In genomic region chr10:77304192-77304591, GRCh38 we compare ENCODE assay signal across 24 cellular contexts.
DNase-seq lines count a peak whose midpoint lies in the region; ATAC-seq and TF ChIP-seq lines count a peak whose summit lies in the region.
"Had no signal": no experiment of that assay in that cellular context is flagged by ENCODE, and none has a peak within 500 bp of the region (broad histone marks: within the 10 kb centered on the region; RNA-seq: fewer than 3 reads in every experiment).

No MANE protein-coding gene starts in this region.

- no peak overlapping the region for H3K4me3 ChIP-seq in HEK293 (ENCODE audit: low read depth, low read length)
- no peak overlapping the region for H3K4me3 ChIP-seq in Panc1 (ENCODE audit: low read depth in 2 of 2, low read length in 2 of 2)
- H3K4me3 ChIP-seq in naive thymus-derived CD4-positive, alpha-beta T cell (ENCODE audit: low read length) = no peak overlapping the region
- no peak overlapping the region for H3K4me3 ChIP-seq in coronary artery
- H3K4me3 ChIP-seq: A549; BLaER1 treated with 17β-estradiol and CSF1 and Interleukin-3, amounts not matched to agents 10 nM and 100 nM had no signal

- H3K4me1 Mint-ChIP-seq in naive thymus-derived CD4-positive, alpha-beta T cell = no peaks in the 10 kb centered on the region
- H3K4me1 Mint-ChIP-seq: B cell; CD14-positive monocyte; CD4-positive, alpha-beta memory T cell; CD4-positive, CD25-positive, alpha-beta regulatory T cell; CD8-positive, alpha-beta memory T cell had no signal

- H3K36me3 ChIP-seq in HEK293 (ENCODE audit: control insufficient read depth in 2 of 2, insufficient read depth in 1 of 2, low read length in 2 of 2) (no peaks in the 10 kb centered on the region), Panc1 (ENCODE audit: control insufficient read depth, insufficient read depth, low read length) (no peaks in the 10 kb centered on the region)
- H3K36me3 ChIP-seq in naive thymus-derived CD4-positive, alpha-beta T cell (ENCODE audit: control insufficient read depth in 2 of 3, insufficient read depth in 3 of 3, low read length in 3 of 3) = no peaks in the 10 kb centered on the region

- no peak overlapping the region for H3K4me3 Mint-ChIP-seq in naive thymus-derived CD4-positive, alpha-beta T cell
- H3K4me3 Mint-ChIP-seq: B cell; CD14-positive monocyte; CD4-positive, alpha-beta memory T cell; CD4-positive, CD25-positive, alpha-beta regulatory T cell; CD8-positive, alpha-beta memory T cell had no signal

- ATAC-seq in Panc1 (no peak), HG03571 (IDR thresholded peaks at IDR 0.05; ENCODE audit: unreplicated experiment) (no peak)
- no peak for ATAC-seq in naive thymus-derived CD4-positive, alpha-beta T cell
- ATAC-seq: A549 had no signal

- peaks cover 0 to 9% (median 6%) of the 10 kb centered on the region in 11 donors for H3K9me3 Mint-ChIP-seq in naive thymus-derived CD4-positive, alpha-beta T cell

- no peaks in the 10 kb centered on the region for H3K27me3 ChIP-seq in Panc1 (ENCODE audit: control insufficient read depth, insufficient read depth, low read length)
- no peaks in the 10 kb centered on the region for H3K27me3 ChIP-seq in naive thymus-derived CD4-positive, alpha-beta T cell (ENCODE audit: control insufficient read depth in 2 of 2, insufficient read depth in 2 of 2, low read length in 2 of 2)
- H3K27me3 ChIP-seq: BLaER1 treated with 17β-estradiol and CSF1 and Interleukin-3, amounts not matched to agents 10 nM and 100 nM had no signal

- CTCF ChIA-PET in HEK293 (lab: Yijun Ruan, JAX) = interaction anchor here (1.2 kb wide), 1 partner anchor 130 kb away, joined by 3 read pairs; no protein-coding TSS in a partner anchor
- CTCF ChIA-PET in Panc1 (lab: Charles Lee) = no interaction called here
- CTCF ChIA-PET in naive thymus-derived CD4-positive, alpha-beta T cell (lab: Charles Lee) = no interaction called here

- no peak for DNase-seq in Panc1 (ENCODE audit: low read depth, low spot score)
- DNase-seq in stimulated activated CD4-positive, alpha-beta T cell treated with anti-CD3 and anti-CD28 coated beads, Interleukin-2, amount 100 ng/mL, for 48 hours = no peak
- no peak for DNase-seq in naive thymus-derived CD4-positive, alpha-beta T cell
- DNase-seq in coronary artery (ENCODE audit: low spot score) = no peak
- DNase-seq: AML-193; CD4-positive, alpha-beta memory T cell; CD4-positive, CD25-positive, alpha-beta regulatory T cell; CD8-positive, alpha-beta memory T cell; COR-L47; DMS 273 treated with DMSO at 0.1 percent for 48 hours; DMS153; DMS53; DMS79; DND-41; EL; GF-D8 had no signal

- peaks cover 21% of the 10 kb centered on the region for H3K4me1 ChIP-seq in HEK293 (ENCODE audit: control insufficient read depth, insufficient read depth, low read length)
- H3K4me1 ChIP-seq in Panc1 (ENCODE audit: control insufficient read depth, insufficient read depth, low read length) = peaks cover 23% of the 10 kb centered on the region
- H3K4me1 ChIP-seq in naive thymus-derived CD4-positive, alpha-beta T cell (ENCODE audit: control insufficient read depth in 2 of 2, insufficient read depth in 2 of 2, low read length in 2 of 2) = no peaks in the 10 kb centered on the region
- H3K4me1 ChIP-seq: BLaER1 treated with 17β-estradiol and CSF1 and Interleukin-3, amounts not matched to agents 10 nM and 100 nM had no signal

- in situ Hi-C loops in Panc1 (cut with HindIII; ENCODE audit: low pct_unique_long_range_greater_than_20kb, low sequenced_read_pairs) = no loop called here

- POLR2A ChIA-PET in HEK293 (lab: Yijun Ruan, JAX) (no interaction called here), Panc1 (lab: Charles Lee) (no interaction called here)
- POLR2A ChIA-PET in naive thymus-derived CD4-positive, alpha-beta T cell (lab: Charles Lee) = no interaction called here

- intact Hi-C loops in Panc1 (cut with micrococcal nuclease; ENCODE audit: unreplicated experiment) = no loop called here
- intact Hi-C loops in naive thymus-derived CD4-positive, alpha-beta T cell (cut with micrococcal nuclease) = no loop called here

- peaks cover 0 to 23% (median 16%) of the 10 kb centered on the region in 5 donors for H3K27me3 Mint-ChIP-seq in naive thymus-derived CD4-positive, alpha-beta T cell
- H3K27me3 Mint-ChIP-seq: CD4-positive, CD25-positive, alpha-beta regulatory T cell had no signal

- TF ChIP-seq CTCF in 22Rv1 (IDR thresholded peaks at IDR 0.05) (no peak), C4-2B (conservative IDR thresholded peaks at IDR 0.05) (no peak), HEK293 (tag by site-specific recombination; IDR thresholded peaks at IDR 0.05) (no peak), Panc1 (IDR thresholded peaks at IDR 0.05) (no peak), coronary artery (IDR thresholded peaks at IDR 0.05) (no peak)

- no TSS peak for BruUV-seq in Panc1 (replicated peaks; lab: Mats Ljungman, UMichigan)

- no peaks in the 10 kb centered on the region for H3K36me3 Mint-ChIP-seq in naive thymus-derived CD4-positive, alpha-beta T cell
- H3K36me3 Mint-ChIP-seq: CD14-positive monocyte; CD4-positive, alpha-beta memory T cell; CD4-positive, CD25-positive, alpha-beta regulatory T cell had no signal

- peak overlapping the region; percentile 76; the same call in 1 of the 2 replicates for H3K27ac ChIP-seq in 22Rv1
- peak overlapping the region; percentile 87 for H3K27ac ChIP-seq in C4-2B
- no peak overlapping the region for H3K27ac ChIP-seq in HEK293 (ENCODE audit: extremely low read depth, low read depth, low read length)
- peak overlapping the region; percentile 29; the same call in 1 of the 2 replicates for H3K27ac ChIP-seq in Panc1 (ENCODE audit: low read length)
- no peak overlapping the region for H3K27ac ChIP-seq in naive thymus-derived CD4-positive, alpha-beta T cell (ENCODE audit: low read depth, low read length)
- H3K27ac ChIP-seq in coronary artery = no peak overlapping the region
- H3K27ac ChIP-seq: A549; BLaER1 treated with 17β-estradiol and CSF1 and Interleukin-3, amounts not matched to agents 10 nM and 100 nM had no signal

- H3K9me3 ChIP-seq in HEK293 (ENCODE audit: control insufficient read depth, insufficient read depth, low read depth, low read length) (no peaks in the 10 kb centered on the region), Panc1 (ENCODE audit: control insufficient read depth, insufficient read depth, low read depth, low read length) (peaks cover 3% of the 10 kb centered on the region; the same call in 1 of the 2 replicates)
- H3K9me3 ChIP-seq in naive thymus-derived CD4-positive, alpha-beta T cell (ENCODE audit: control insufficient read depth in 2 of 3, low read length in 3 of 3) = peaks cover 0 to 8% (median 0%) of the 10 kb centered on the region in 3 experiments
- H3K9me3 ChIP-seq: A549 had no signal

- H3K27ac Mint-ChIP-seq in naive thymus-derived CD4-positive, alpha-beta T cell = no peak overlapping the region
- H3K27ac Mint-ChIP-seq: B cell; CD4-positive, alpha-beta memory T cell; CD4-positive, CD25-positive, alpha-beta regulatory T cell; CD8-positive, alpha-beta memory T cell had no signal

TF ChIP-seq in HEK293, 187 proteins besides CTCF, POLR2A, EP300 and RAD21:
- TF ChIP-seq ZBTB20 (tag by site-specific recombination; IDR thresholded peaks at IDR 0.05) (peak; percentile 64), ZNF302 (tag by site-specific recombination; IDR thresholded peaks at IDR 0.05; ENCODE audit: low read depth) (no peak)

Comparison
In these comparisons a context has a peak if more than half of its experiments do, and no peak if none do; other contexts are left out.
1. H3K27ac ChIP-seq: peak in 22Rv1 (single experiment), C4-2B (single experiment) and Panc1 (single experiment); none in HEK293 (single experiment), naive thymus-derived CD4-positive, alpha-beta T cell (single experiment) and coronary artery (0 of 2).